17 cellular contexts compared by ENCODE assay signal in genomic region chr2:169106125-169106524, GRCh38. TPM values are rescaled to one million over a fixed set of nuclear protein-coding genes. Genes with fewer than 3 reads are reported as not detected.
DNase-seq lines count a peak whose midpoint lies in the region; ATAC-seq, FAIRE-seq and TF ChIP-seq lines count a peak whose summit lies in the region.
"Had no signal": no experiment of that assay in that cellular context is flagged by ENCODE, and none has a peak within 500 bp of the region (broad histone marks: within the 10 kb centered on the region; RNA-seq: fewer than 3 reads in every experiment).

No MANE protein-coding gene starts in this region.

- H3K27ac Mint-ChIP-seq in activated naive CD4-positive, alpha-beta T cell treated with anti-CD3 and anti-CD28 coated beads, Interleukin-2, amount 10 ng/mL, durations not matched to agents 7 days and 5 days: peak overlapping the region; percentile 70
- peak overlapping the region in 7 of 8 donors; percentile 11 to 52 (median 32) for H3K27ac Mint-ChIP-seq in CD8-positive, alpha-beta memory T cell
- no peak overlapping the region for H3K27ac Mint-ChIP-seq in activated T-helper 17 cell treated with anti-CD3 and anti-CD28 coated beads, Interleukin-2, amount 50 U/mL, for 72 hours

- no peak overlapping the region for H3K9ac ChIP-seq in HepG2 (ENCODE audit: insufficient read depth, low read depth, low read length)

- H3K36me3 Mint-ChIP-seq in activated naive CD4-positive, alpha-beta T cell treated with anti-CD3 and anti-CD28 coated beads, Interleukin-2, amount 10 ng/mL, durations not matched to agents 7 days and 5 days: peaks cover 11% of the 10 kb centered on the region
- H3K36me3 Mint-ChIP-seq in CD8-positive, alpha-beta memory T cell: peaks cover 0 to 8% (median 0%) of the 10 kb centered on the region in 3 donors
- no peaks in the 10 kb centered on the region for H3K36me3 Mint-ChIP-seq in activated T-helper 17 cell treated with anti-CD3 and anti-CD28 coated beads, Interleukin-2, amount 50 U/mL, for 72 hours (ENCODE audit: low read depth)

- no peaks in the 10 kb centered on the region for H3K36me3 ChIP-seq in CD8-positive, alpha-beta memory T cell (ENCODE audit: insufficient read depth, low read length)
- no peaks in the 10 kb centered on the region for H3K36me3 ChIP-seq in spleen
- no peaks in the 10 kb centered on the region for H3K36me3 ChIP-seq in HepG2 (replicated peaks in 1 of 2; ENCODE audit: control insufficient read depth in 1 of 2, insufficient read depth in 2 of 2, low read length in 2 of 2)

- WGBS in spleen, 5 donors: 91 to 96% (median 94%) methylated on average over 2 of the region's 2 CpGs
- 13% methylated on average over 2 of the region's 2 CpGs for WGBS in HepG2 (ENCODE audit: low lambda C conversion rate)

- no peaks in the 10 kb centered on the region for H3K9me3 ChIP-seq in CD8-positive, alpha-beta memory T cell (ENCODE audit: low read length)
- H3K9me3 ChIP-seq in spleen (no peaks in the 10 kb centered on the region), HepG2 (ENCODE audit: low read length) (no peaks in the 10 kb centered on the region)
- H3K9me3 ChIP-seq: A549 had no signal

- peaks cover 55% of the 10 kb centered on the region for H3K4me1 ChIP-seq in CD8-positive, alpha-beta memory T cell (ENCODE audit: insufficient read depth, low read length)
- H3K4me1 ChIP-seq in spleen (peaks cover 0 to 78% (median 56%) of the 10 kb centered on the region in 6 donors), HepG2 (ENCODE audit: insufficient read depth, low read length) (no peaks in the 10 kb centered on the region)
- H3K4me1 ChIP-seq: A549 had no signal

- FAIRE-seq in HepG2 (lab: Jason Lieb, UNC): no peak
- FAIRE-seq: A549, GM19239, H54 had no signal

- no peak overlapping the region for H3K4me3 ChIP-seq in CD8-positive, alpha-beta memory T cell (ENCODE audit: low read length)
- no peak overlapping the region for H3K4me3 ChIP-seq in spleen
- H3K4me3 ChIP-seq in HepG2 (replicated peaks in 1 of 3; ENCODE audit: insufficient read depth in 1 of 3, low read depth in 2 of 3, low read length in 3 of 3): no peak overlapping the region
- H3K4me3 ChIP-seq: A549 had no signal

- no peak for TF ChIP-seq RAD21 in HepG2 (CRISPR knock-in tag; IDR thresholded peaks at IDR 0.05)

- intact Hi-C loops in spleen (cut with DNase I; ENCODE audit: low total_unique reads): no loop called here
- intact Hi-C loops in HepG2 (cut with micrococcal nuclease; ENCODE audit: unreplicated experiment): loop anchor here (5.0 kb wide), 1 partner anchor 171 kb away; no protein-coding TSS in a partner anchor

- in situ Hi-C loops in HepG2 (cut with HindIII; ENCODE audit: extremely low pct_ligation_motif_present, low pct_unique_long_range_greater_than_20kb): loop anchor here (5.0 kb wide), 2 partner anchors 36 to 291 kb away; no protein-coding TSS in a partner anchor

- H3K27me3 ChIP-seq in CD8-positive, alpha-beta memory T cell (ENCODE audit: insufficient read depth, low read length, poor library complexity, severe bottlenecking): no peaks in the 10 kb centered on the region
- peaks cover 0 to 16% (median 0%) of the 10 kb centered on the region in 7 donors for H3K27me3 ChIP-seq in spleen (replicated peaks in 1 of 7)
- H3K27me3 ChIP-seq in HepG2 (ENCODE audit: control insufficient read depth in 1 of 2, insufficient read depth in 2 of 2, low read length in 2 of 2): peaks cover 2 to 16% of the 10 kb centered on the region in 2 experiments; a peak in 3 of 5 replicates

- peaks cover 6% of the 10 kb centered on the region for H3K9me3 Mint-ChIP-seq in activated naive CD4-positive, alpha-beta T cell treated with anti-CD3 and anti-CD28 coated beads, Interleukin-2, amount 10 ng/mL, durations not matched to agents 7 days and 5 days
- no peaks in the 10 kb centered on the region for H3K9me3 Mint-ChIP-seq in CD8-positive, alpha-beta memory T cell
- no peaks in the 10 kb centered on the region for H3K9me3 Mint-ChIP-seq in activated T-helper 17 cell treated with anti-CD3 and anti-CD28 coated beads, Interleukin-2, amount 50 U/mL, for 72 hours

- TF ChIP-seq POLR2A in spleen (IDR thresholded peaks at IDR 0.05) (no peak), HepG2 (IDR thresholded peaks at IDR 0.05; ENCODE audit: insufficient read depth in 1 of 2, low read depth in 2 of 2, low read length in 2 of 2) (no peak)

- no peak for DNase-seq in activated naive CD4-positive, alpha-beta T cell treated with anti-CD3 and anti-CD28 coated beads, Interleukin-2, amount 10 ng/mL, durations not matched to agents 7 days and 5 days
- no peak for DNase-seq in activated naive CD4-positive, alpha-beta T cell treated with Interleukin-2 at 50 U/mL for 16 hours
- no peak for DNase-seq in CD8-positive, alpha-beta memory T cell
- no peak for DNase-seq in spleen
- no peak for DNase-seq in NCI-H1930 (lab: John Stamatoyannopoulos, UW)
- DNase-seq in HepG2 (ENCODE audit: low spot score): no peak
- DNase-seq: EL, IMR-90, NCI-H187, NCI-H526, SHP77 had no signal

- no peaks in the 10 kb centered on the region for H3K79me2 ChIP-seq in HepG2 (ENCODE audit: insufficient read depth, low read length)

- H4K20me1 ChIP-seq in HepG2 (ENCODE audit: insufficient read depth, low read length): no peaks in the 10 kb centered on the region

- no peak for TF ChIP-seq EP300 in HepG2 (IDR thresholded peaks at IDR 0.05; ENCODE audit: low read depth in 2 of 2, low read length in 2 of 2)
- no peak for TF ChIP-seq EP300 in HepG2 (CRISPR knock-in tag; IDR thresholded peaks at IDR 0.05; ENCODE audit: borderline replicate concordance)

- no peak overlapping the region for H3K4me3 Mint-ChIP-seq in activated naive CD4-positive, alpha-beta T cell treated with anti-CD3 and anti-CD28 coated beads, Interleukin-2, amount 10 ng/mL, durations not matched to agents 7 days and 5 days
- peak overlapping the region in 5 of 7 donors; percentile 8 to 44 (median 34) for H3K4me3 Mint-ChIP-seq in CD8-positive, alpha-beta memory T cell
- peak overlapping the region; percentile 13 for H3K4me3 Mint-ChIP-seq in activated T-helper 17 cell treated with anti-CD3 and anti-CD28 coated beads, Interleukin-2, amount 50 U/mL, for 72 hours

- BruUV-seq in HepG2 (replicated peaks; lab: Mats Ljungman, UMichigan): no TSS peak

- CTCF ChIA-PET in activated naive CD4-positive, alpha-beta T cell treated with anti-CD3 and anti-CD28 coated beads, Interleukin-2, amount 10 ng/mL, durations not matched to agents 7 days and 5 days (lab: Charles Lee): interaction anchor here (1.1 to 1.6 kb wide), 2 partner anchors 10 to 26 kb away, joined by 4 read pairs; no protein-coding TSS in a partner anchor
- CTCF ChIA-PET in CD8-positive, alpha-beta memory T cell (lab: Charles Lee): interaction anchor here (6.8 to 8.0 kb wide), 2 partner anchors 25 to 35 kb away, joined by 76 to 147 read pairs; no protein-coding TSS in a partner anchor
- CTCF ChIA-PET in HepG2 (lab: Yijun Ruan, JAX; ENCODE audit: low intra/inter-chr PET ratio, low total read pairs): no interaction called here

- no peak overlapping the region for H3K27ac ChIP-seq in CD8-positive, alpha-beta memory T cell (ENCODE audit: low read depth, low read length)
- H3K27ac ChIP-seq in spleen (peak overlapping the region in 6 of 8 donors; percentile 64 to 89 (median 78)), HepG2 (ENCODE audit: extremely low read length, insufficient read depth, low read length) (no peak overlapping the region)
- H3K27ac ChIP-seq: A549, C4-2B had no signal

- TF ChIP-seq CTCF in spleen (IDR thresholded peaks at IDR 0.05 in 8 of 11, conservative IDR thresholded peaks at IDR 0.05 in 3 of 11) (no peak), HepG2 (CRISPR knock-in tag; IDR thresholded peaks at IDR 0.05) (no peak)

- POLR2A ChIA-PET in CD8-positive, alpha-beta memory T cell (lab: Charles Lee): no interaction called here
- POLR2A ChIA-PET in HepG2 (lab: Yijun Ruan, JAX): no interaction called here

- no peak for ATAC-seq in activated T-helper 17 cell treated with anti-CD3 and anti-CD28 coated beads, Interleukin-2, amount 50 U/mL, for 72 hours (replicated peaks)
- no peak for ATAC-seq in HepG2
- ATAC-seq in GM19351 (IDR thresholded peaks at IDR 0.05; ENCODE audit: unreplicated experiment): no peak
- ATAC-seq: A549 had no signal

- peaks cover 62% of the 10 kb centered on the region for H3K4me1 Mint-ChIP-seq in activated naive CD4-positive, alpha-beta T cell treated with anti-CD3 and anti-CD28 coated beads, Interleukin-2, amount 10 ng/mL, durations not matched to agents 7 days and 5 days
- H3K4me1 Mint-ChIP-seq in CD8-positive, alpha-beta memory T cell: peaks cover 49 to 56% (median 54%) of the 10 kb centered on the region in 3 donors
- peaks cover 29% of the 10 kb centered on the region for H3K4me1 Mint-ChIP-seq in activated T-helper 17 cell treated with anti-CD3 and anti-CD28 coated beads, Interleukin-2, amount 50 U/mL, for 72 hours

- H3K27me3 Mint-ChIP-seq in activated naive CD4-positive, alpha-beta T cell treated with anti-CD3 and anti-CD28 coated beads, Interleukin-2, amount 10 ng/mL, durations not matched to agents 7 days and 5 days: peaks cover 12% of the 10 kb centered on the region
- peaks cover 0 to 8% of the 10 kb centered on the region in 2 donors for H3K27me3 Mint-ChIP-seq in CD8-positive, alpha-beta memory T cell
- peaks cover 3% of the 10 kb centered on the region for H3K27me3 Mint-ChIP-seq in activated T-helper 17 cell treated with anti-CD3 and anti-CD28 coated beads, Interleukin-2, amount 50 U/mL, for 72 hours

- H2AFZ ChIP-seq in HepG2 (ENCODE audit: low read length): no peak overlapping the region

- no peak overlapping the region for H3K4me2 ChIP-seq in HepG2 (ENCODE audit: low read depth, low read length)
- H3K4me2 ChIP-seq: A549 had no signal

RNA-seq across cellular contexts. Expression of gene DHRS9, which starts 36.8 kb away (rescaled TPM):
- under 1 TPM; 0.20 to 0.37 TPM for total RNA-seq in CD8-positive, alpha-beta memory T cell
- not detected for polyA plus RNA-seq in CD8-positive, alpha-beta memory T cell
- 1 to 10 TPM in 1 of 2 donors, under 1 TPM in 1; 0.71 to 1.5 TPM for total RNA-seq in activated T-helper 17 cell treated with anti-CD3 and anti-CD28 coated beads, Interleukin-2, amount 50 U/mL, for 72 hours
- total RNA-seq in spleen (10 to 100 TPM in 1 of 7 donors, 1 to 10 TPM in 6; 2.8 to 10.9 (median 6.2) TPM), HepG2 (2016; rRNA removed; fragmentation: Illumina TruSeq; extraction: Trizol) (not detected in 2 replicates)
- polyA plus RNA-seq in spleen (1 to 10 TPM; 2.3 to 7.1 (median 3.9) TPM), HepG2 (2011; rRNA removed) (not detected in 2 replicates)
- not detected in 2 replicates for total RNA-seq in HepG2 (2016; cell fraction: cytosol; rRNA removed; fragmentation: Illumina TruSeq; extraction: Trizol; ENCODE audit: low read depth)
- total RNA-seq in HepG2 (2016; cell fraction: insoluble cytoplasmic fraction; rRNA removed; fragmentation: Illumina TruSeq; extraction: Trizol): not detected in 2 replicates
- total RNA-seq in HepG2 (2016; cell fraction: membrane; rRNA removed; fragmentation: Illumina TruSeq; extraction: Trizol): not detected in 2 replicates
- total RNA-seq in HepG2 (2016; cell fraction: nucleus; rRNA removed; fragmentation: Illumina TruSeq; extraction: Trizol): not detected in 2 replicates
- not detected in 2 replicates for polyA plus RNA-seq in HepG2 (2011; cell fraction: cytosol; rRNA removed)
- polyA plus RNA-seq in HepG2 (2011; cell fraction: nucleus; rRNA removed): not detected in 2 replicates
- not detected in 2 replicates for polyA plus RNA-seq in HepG2 (2012)
- not detected in 2 replicates for polyA plus RNA-seq in HepG2 (2016; cell fraction: cytosol; fragmentation: Illumina TruSeq; extraction: Trizol; ENCODE audit: low read depth)
- not detected in 2 replicates for polyA plus RNA-seq in HepG2 (2016; cell fraction: insoluble cytoplasmic fraction; fragmentation: Illumina TruSeq; extraction: Trizol; ENCODE audit: low read depth)
- polyA plus RNA-seq in HepG2 (2016; cell fraction: membrane; fragmentation: Illumina TruSeq; extraction: Trizol; ENCODE audit: low read depth): not detected in 2 replicates
- not detected in 2 replicates for polyA plus RNA-seq in HepG2 (2016; cell fraction: nucleus; fragmentation: Illumina TruSeq; extraction: Trizol; ENCODE audit: insufficient read depth, low read depth)
- polyA minus RNA-seq in HepG2 (2011; rRNA and poly(A)+ RNA removed; ENCODE audit: low replicate concordance): 0.14 TPM in 1 of 2 replicates, not detected in the other
- not detected in 2 replicates for polyA minus RNA-seq in HepG2 (2011; cell fraction: cytosol; rRNA and poly(A)+ RNA removed)
- not detected in 2 replicates for polyA minus RNA-seq in HepG2 (2011; cell fraction: nucleus; rRNA and poly(A)+ RNA removed)
- total RNA-seq: IMR-90 had no signal
- polyA plus RNA-seq: IMR-90 had no signal

Comparison
In these comparisons a context has a peak if more than half of its experiments do, and no peak if none do; other contexts are left out.
1. H3K27ac ChIP-seq: peak in spleen (6 of 8); none in CD8-positive, alpha-beta memory T cell (single experiment) and HepG2 (single experiment).